ENCODE assay signal across 1 cellular context in the genomic region with DNA sequence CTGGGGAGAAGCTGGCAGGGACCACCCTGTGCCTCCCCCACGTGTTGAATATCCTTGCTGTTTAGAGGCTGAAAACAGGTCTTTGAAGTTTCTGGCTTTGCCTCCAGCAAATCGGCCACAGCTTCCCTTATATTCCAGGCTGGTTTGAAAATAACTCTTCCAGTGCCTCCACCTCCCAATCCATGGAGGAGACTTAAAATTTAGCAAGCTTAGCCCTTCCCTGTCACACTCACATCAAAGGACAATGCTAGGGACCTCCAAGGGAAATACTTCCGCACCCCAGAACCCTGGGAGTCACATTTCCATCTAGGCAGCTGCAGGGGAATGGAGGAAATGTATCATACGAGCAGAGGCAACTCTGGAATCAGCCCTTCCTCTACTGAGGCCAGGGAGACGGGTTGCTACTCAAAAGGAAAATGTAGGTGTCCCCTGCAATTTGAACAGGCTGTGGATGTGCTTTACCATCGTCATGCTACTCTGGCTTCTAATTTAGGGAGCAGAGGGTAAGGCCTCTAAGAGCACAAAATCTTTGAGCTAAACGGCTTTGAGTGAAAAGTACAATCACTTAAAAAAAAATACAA.
TF ChIP-seq lines count a peak whose summit lies in the region.

No MANE protein-coding gene starts in this region.

TF ChIP-seq in IMR-90, 13 proteins besides CTCF, POLR2A, EP300 and RAD21:
- TF ChIP-seq CHD1 (IDR thresholded peaks at IDR 0.05; ENCODE audit: low read depth, low read length) (no peak), BHLHE40 (IDR thresholded peaks at IDR 0.05; ENCODE audit: low read depth, low read length) (no peak), SMC3 (IDR thresholded peaks at IDR 0.05; ENCODE audit: low read depth, low read length) (no peak), RFX5 (IDR thresholded peaks at IDR 0.05; ENCODE audit: low read depth, low read length) (no peak), FOS (IDR thresholded peaks at IDR 0.05; ENCODE audit: low read depth, low read length) (no peak), MXI1 (IDR thresholded peaks at IDR 0.05; ENCODE audit: borderline replicate concordance, low read depth, low read length) (no peak), MAZ (IDR thresholded peaks at IDR 0.05; ENCODE audit: borderline replicate concordance, low read depth, low read length) (no peak), RCOR1 (IDR thresholded peaks at IDR 0.05; ENCODE audit: insufficient replicate concordance, low read length) (no peak), NFE2L2 (IDR thresholded peaks at IDR 0.05; ENCODE audit: low read depth, low read length) (no peak), CEBPB (IDR thresholded peaks at IDR 0.05; ENCODE audit: low read depth, low read length) (no peak), MAFK (IDR thresholded peaks at IDR 0.05; ENCODE audit: low read depth, low read length) (no peak)
- TF ChIP-seq, protein P1, sequence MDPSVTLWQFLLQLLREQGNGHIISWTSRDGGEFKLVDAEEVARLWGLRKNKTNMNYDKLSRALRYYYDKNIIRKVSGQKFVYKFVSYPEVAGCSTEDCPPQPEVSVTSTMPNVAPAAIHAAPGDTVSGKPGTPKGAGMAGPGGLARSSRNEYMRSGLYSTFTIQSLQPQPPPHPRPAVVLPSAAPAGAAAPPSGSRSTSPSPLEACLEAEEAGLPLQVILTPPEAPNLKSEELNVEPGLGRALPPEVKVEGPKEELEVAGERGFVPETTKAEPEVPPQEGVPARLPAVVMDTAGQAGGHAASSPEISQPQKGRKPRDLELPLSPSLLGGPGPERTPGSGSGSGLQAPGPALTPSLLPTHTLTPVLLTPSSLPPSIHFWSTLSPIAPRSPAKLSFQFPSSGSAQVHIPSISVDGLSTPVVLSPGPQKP (IDR thresholded peaks at IDR 0.05; ENCODE audit: borderline replicate concordance, low read depth, low read length), result no peak
- TF ChIP-seq, protein P2, sequence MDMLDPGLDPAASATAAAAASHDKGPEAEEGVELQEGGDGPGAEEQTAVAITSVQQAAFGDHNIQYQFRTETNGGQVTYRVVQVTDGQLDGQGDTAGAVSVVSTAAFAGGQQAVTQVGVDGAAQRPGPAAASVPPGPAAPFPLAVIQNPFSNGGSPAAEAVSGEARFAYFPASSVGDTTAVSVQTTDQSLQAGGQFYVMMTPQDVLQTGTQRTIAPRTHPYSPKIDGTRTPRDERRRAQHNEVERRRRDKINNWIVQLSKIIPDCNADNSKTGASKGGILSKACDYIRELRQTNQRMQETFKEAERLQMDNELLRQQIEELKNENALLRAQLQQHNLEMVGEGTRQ (IDR thresholded peaks at IDR 0.05; ENCODE audit: low read depth, low read length), result no peak
TF ChIP-seq in IMR-90: peak in this region for 0.
